20 cellular contexts compared by ENCODE assay signal in genomic region chr10:19968745-19969144, GRCh38.
DNase-seq lines count a peak whose midpoint lies in the region; ATAC-seq and TF ChIP-seq lines count a peak whose summit lies in the region.
"Had no signal": no experiment of that assay in that cellular context is flagged by ENCODE, and none has a peak within 500 bp of the region (broad histone marks: within the 10 kb centered on the region; RNA-seq: fewer than 3 reads in every experiment).

No MANE protein-coding gene starts in this region.

- H3K4me3 ChIP-seq in SK-N-SH (ENCODE audit: low read depth in 2 of 2, low read length in 1 of 2) (no peak overlapping the region), fibroblast of mammary gland (ENCODE audit: control insufficient read depth, low read depth, low read length) (no peak overlapping the region), adrenal gland (no peak overlapping the region)
- H3K4me3 ChIP-seq: A549, GM12878 had no signal

- peak in 1 of 2 experiments; percentile 75; a peak in 1 of 4 replicates for TF ChIP-seq EP300 in SK-N-SH (IDR thresholded peaks at IDR 0.05; ENCODE audit: borderline replicate concordance in 1 of 2, low read depth in 1 of 2, low read length in 1 of 2)

- H3K27me3 ChIP-seq in SK-N-SH (ENCODE audit: insufficient read depth) (no peaks in the 10 kb centered on the region), adrenal gland (no peaks in the 10 kb centered on the region)

- no peak for ATAC-seq in activated T-cell treated with anti-CD3 and anti-CD28 coated beads, Interleukin-2, amount 50 U/mL, for 72 hours (replicated peaks in 1 of 2)
- ATAC-seq: A549, GM12878 had no signal

- H3K9ac ChIP-seq in SK-N-SH: no peak overlapping the region

- no peaks in the 10 kb centered on the region for H4K20me1 ChIP-seq in SK-N-SH (ENCODE audit: insufficient read depth)

- TF ChIP-seq CTCF in SK-N-SH (IDR thresholded peaks at IDR 0.05) (no peak), fibroblast of mammary gland (conservative IDR thresholded peaks at IDR 0.05; ENCODE audit: control insufficient read depth, insufficient read depth, low read depth, low read length) (no peak), adrenal gland (IDR thresholded peaks at IDR 0.05) (no peak)

- H3K4me1 ChIP-seq in SK-N-SH (ENCODE audit: control insufficient read depth in 1 of 2, insufficient read depth in 2 of 2, low read depth in 1 of 2, low read length in 1 of 2): peaks cover 6 to 29% of the 10 kb centered on the region in 2 experiments; a peak in 3 of 4 replicates
- H3K4me1 ChIP-seq in adrenal gland (replicated peaks in 1 of 2): peaks cover 0 to 9% of the 10 kb centered on the region in 2 donors
- H3K4me1 ChIP-seq: A549 had no signal

- H3K9me3 ChIP-seq in SK-N-SH (no peaks in the 10 kb centered on the region), adrenal gland (replicated peaks in 1 of 3) (no peaks in the 10 kb centered on the region)
- H3K9me3 ChIP-seq: A549 had no signal

- H3K4me1 Mint-ChIP-seq in activated T-cell treated with anti-CD3 and anti-CD28 coated beads, Interleukin-2, amount 50 U/mL, for 72 hours (ENCODE audit: low read depth): no peaks in the 10 kb centered on the region
- H3K4me1 Mint-ChIP-seq: B cell; CD4-positive, CD25-positive, alpha-beta regulatory T cell; CD8-positive, alpha-beta memory T cell had no signal

- no peaks in the 10 kb centered on the region for H3K9me2 ChIP-seq in SK-N-SH

- CTCF ChIA-PET in SK-N-SH (lab: Yijun Ruan, JAX): interaction anchor here (0.6 kb wide), 1 partner anchor 26 kb away, joined by 5 read pairs; no protein-coding TSS in a partner anchor

- TF ChIP-seq POLR2A in adrenal gland (IDR thresholded peaks at IDR 0.05): no peak

- H3K36me3 ChIP-seq in SK-N-SH (replicated peaks in 1 of 2; ENCODE audit: control insufficient read depth in 1 of 2, insufficient read depth in 2 of 2, low read length in 1 of 2): no peaks in the 10 kb centered on the region
- H3K36me3 ChIP-seq in adrenal gland (replicated peaks in 1 of 2): no peaks in the 10 kb centered on the region

- no peak overlapping the region for H3K27ac Mint-ChIP-seq in activated T-cell treated with anti-CD3 and anti-CD28 coated beads, Interleukin-2, amount 50 U/mL, for 72 hours
- H3K27ac Mint-ChIP-seq: B cell; CD4-positive, CD25-positive, alpha-beta regulatory T cell; CD8-positive, alpha-beta memory T cell had no signal

- H3K27ac ChIP-seq in SK-N-SH (ENCODE audit: low read depth in 2 of 2, low read length in 1 of 2) (peak overlapping the region in 1 of 2 experiments; percentile 88; a peak in 2 of 4 replicates), adrenal gland (no peak overlapping the region)
- H3K27ac ChIP-seq: 22Rv1, A549 had no signal

- peaks cover 0 to 2% of the 10 kb centered on the region in 2 donors for H3K36me3 Mint-ChIP-seq in activated T-cell treated with anti-CD3 and anti-CD28 coated beads, Interleukin-2, amount 50 U/mL, for 72 hours (ENCODE audit: insufficient read depth in 2 of 2)
- H3K36me3 Mint-ChIP-seq: CD4-positive, CD25-positive, alpha-beta regulatory T cell; CD8-positive, alpha-beta memory T cell had no signal

- no peaks in the 10 kb centered on the region for H3F3A ChIP-seq in SK-N-SH (replicated peaks; ENCODE audit: insufficient read depth)

- no peaks in the 10 kb centered on the region for H3K27me3 Mint-ChIP-seq in activated T-cell treated with anti-CD3 and anti-CD28 coated beads, Interleukin-2, amount 50 U/mL, for 72 hours (ENCODE audit: low read depth)
- H3K27me3 Mint-ChIP-seq: B cell; CD4-positive, CD25-positive, alpha-beta regulatory T cell; CD8-positive, alpha-beta memory T cell had no signal

- POLR2A ChIA-PET in SK-N-SH (lab: Yijun Ruan, JAX): no interaction called here

- H3K4me2 ChIP-seq in SK-N-SH: no peak overlapping the region
- H3K4me2 ChIP-seq: A549 had no signal

- peaks cover 6 to 7% of the 10 kb centered on the region in 2 donors for H3K9me3 Mint-ChIP-seq in activated T-cell treated with anti-CD3 and anti-CD28 coated beads, Interleukin-2, amount 50 U/mL, for 72 hours
- H3K9me3 Mint-ChIP-seq: H9 had no signal

- no peak overlapping the region for H3K4me3 Mint-ChIP-seq in activated T-cell treated with anti-CD3 and anti-CD28 coated beads, Interleukin-2, amount 50 U/mL, for 72 hours
- H3K4me3 Mint-ChIP-seq: B cell; CD4-positive, CD25-positive, alpha-beta regulatory T cell; CD8-positive, alpha-beta memory T cell; H9 had no signal

- H3K79me2 ChIP-seq in SK-N-SH (ENCODE audit: insufficient read depth): no peaks in the 10 kb centered on the region

- no peak for TF ChIP-seq RAD21 in SK-N-SH (IDR thresholded peaks at IDR 0.05; ENCODE audit: low read length)

- H2AFZ ChIP-seq in SK-N-SH (ENCODE audit: low read depth): no peak overlapping the region

- intact Hi-C loops in adrenal gland (cut with DNase I): no loop called here

- DNase-seq in NCI-H82 (lab: John Stamatoyannopoulos, UW) (peak; percentile 8), NCI-H82 treated with DMSO at 0.1 percent for 48 hours (lab: John Stamatoyannopoulos, UW; ENCODE audit: unreplicated experiment) (no peak), SK-N-SH (peak; percentile 74), fibroblast of mammary gland (ENCODE audit: low read depth) (peak; percentile 38), adrenal gland (no peak), NCI-H146 (lab: John Stamatoyannopoulos, UW) (no peak)
- DNase-seq in activated T-cell treated with anti-CD3 and anti-CD28 coated beads, Interleukin-2, amount 50 U/mL, for 72 hours: no peak
- DNase-seq: C1 segment of cervical spinal cord; CD4-positive, CD25-positive, alpha-beta regulatory T cell; CD8-positive, alpha-beta memory T cell; COR-L47; DMS 273 treated with DMSO at 0.1 percent for 48 hours; DMS53; DND-41; EL; H9 had no signal

TF ChIP-seq in SK-N-SH, 30 proteins besides CTCF, POLR2A, EP300 and RAD21:
- TF ChIP-seq GABPA (IDR thresholded peaks at IDR 0.05; ENCODE audit: low read depth) (no peak), CHD2 (IDR thresholded peaks at IDR 0.05; ENCODE audit: low read length, partially characterized antibody) (peak; percentile 82), USF1 (IDR thresholded peaks at IDR 0.05; ENCODE audit: borderline replicate concordance, low read depth) (no peak), IRF3 (IDR thresholded peaks at IDR 0.05; ENCODE audit: low read depth, low read length) (no peak), PBX3 (IDR thresholded peaks at IDR 0.05) (0 out of 2 replicates have a peak, but pooled peaks have one; percentile 8), SIN3A (IDR thresholded peaks at IDR 0.05; ENCODE audit: borderline replicate concordance, low read depth, low read length) (no peak), RCOR1 (IDR thresholded peaks at IDR 0.05; ENCODE audit: low read length) (peak; percentile 90), TCF12 (IDR thresholded peaks at IDR 0.05) (peak; percentile 68), ELF1 (IDR thresholded peaks at IDR 0.05) (no peak), TEAD4 (IDR thresholded peaks at IDR 0.05; ENCODE audit: borderline replicate concordance, insufficient read depth) (0 out of 2 replicates have a peak, but pooled peaks have one; percentile 22), GATA2 (CRISPR knock-in tag; IDR thresholded peaks at IDR 0.05) (peak; percentile 46; the same call in 1 of the 2 replicates), FOXJ3 (CRISPR knock-in tag; IDR thresholded peaks at IDR 0.05) (no peak), MAX (IDR thresholded peaks at IDR 0.05; ENCODE audit: low read depth) (no peak), SMC3 (IDR thresholded peaks at IDR 0.05; ENCODE audit: low read depth, low read length) (no peak), EZH2phosphoT487 (IDR thresholded peaks at IDR 0.05; ENCODE audit: borderline replicate concordance, low read depth) (no peak), POLR2AphosphoS5 (IDR thresholded peaks at IDR 0.05; ENCODE audit: low read depth, low read length) (peak; percentile 50; the same call in 1 of the 2 replicates), YY1 (IDR thresholded peaks at IDR 0.05; ENCODE audit: low read depth) (no peak)

Comparison
In these comparisons a context has a peak if more than half of its experiments do, and no peak if none do; other contexts are left out.
1. DNase-seq: peak in NCI-H82 (single experiment), SK-N-SH (single experiment) and fibroblast of mammary gland (single experiment); none in NCI-H82 treated with DMSO at 0.1 percent for 48 hours (single experiment), adrenal gland (0 of 7), activated T-cell treated with anti-CD3 and anti-CD28 coated beads, Interleukin-2, amount 50 U/mL, for 72 hours (0 of 2) and NCI-H146 (single experiment).